ENCODE assay signal across 19 cellular contexts in the genomic region with DNA sequence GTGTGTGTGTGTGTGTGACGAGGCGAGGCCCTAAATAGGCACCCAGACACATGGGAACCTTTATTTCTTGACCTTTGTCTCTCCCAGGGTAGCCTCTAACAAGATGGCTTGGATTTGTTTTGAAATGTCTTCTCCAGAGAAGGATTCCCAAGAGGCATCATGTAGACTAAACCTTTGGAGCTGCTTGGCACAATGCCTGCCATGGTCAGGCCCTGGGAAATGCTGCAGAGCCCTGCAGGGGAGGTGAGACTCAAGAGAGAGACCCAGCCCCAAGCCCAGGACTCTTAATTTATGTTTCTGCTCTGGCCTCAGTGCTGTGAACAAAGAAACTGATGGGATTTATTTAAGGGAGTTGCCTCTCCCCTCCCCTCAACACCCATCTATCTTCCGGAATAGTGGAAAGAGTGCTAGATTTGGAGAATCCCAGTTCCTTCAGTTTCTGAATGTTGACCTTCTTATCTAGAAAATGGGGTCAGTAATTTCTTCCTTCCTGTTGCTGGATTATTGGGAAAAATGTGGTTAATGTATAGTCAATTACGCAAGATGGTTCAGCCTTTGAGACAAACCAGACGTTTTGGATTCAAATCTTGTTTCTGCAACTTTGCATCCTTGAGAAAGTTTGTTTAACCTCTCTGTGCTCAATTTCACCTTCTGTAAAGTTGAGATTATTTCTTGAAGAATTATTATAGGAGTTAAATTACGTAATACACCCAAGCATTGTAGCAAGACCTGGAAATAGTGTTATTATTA.
DNase-seq lines count a peak whose midpoint lies in the region; ATAC-seq, FAIRE-seq and TF ChIP-seq lines count a peak whose summit lies in the region.
"Had no signal": no experiment of that assay in that cellular context is flagged by ENCODE, and none has a peak within 500 bp of the region (broad histone marks: within the 10 kb centered on the region; RNA-seq: fewer than 3 reads in every experiment).

No MANE protein-coding gene starts in this region.

- H3K36me3 ChIP-seq in A673 (ENCODE audit: insufficient read depth, low read length, poor library complexity, severe bottlenecking) (no peaks in the 10 kb centered on the region), GM23248 (ENCODE audit: low read depth) (no peaks in the 10 kb centered on the region), mesenchymal stem cell (ENCODE audit: control insufficient read depth in 1 of 2, insufficient read depth in 2 of 2, low read depth in 1 of 2, low read length in 2 of 2) (no peaks in the 10 kb centered on the region)
- H3K36me3 ChIP-seq: SJSA1 had no signal

- intact Hi-C loops in A673 (cut with micrococcal nuclease; ENCODE audit: unreplicated experiment) = loop anchor here (5.0 to 10.0 kb wide), 2 partner anchors 92 to 989 kb away; no protein-coding TSS in a partner anchor
- intact Hi-C loops in activated CD8-positive, alpha-beta T cell treated with anti-CD3 and anti-CD28 coated beads for 36 hours (cut with micrococcal nuclease) = no loop called here

- H4K8ac ChIP-seq in mesenchymal stem cell (ENCODE audit: low read length) = no peak overlapping the region

- 76% methylated on average over 6 of the region's 6 CpGs for WGBS in GM23248 (ENCODE audit: low coverage in 1 of 2, low lambda C conversion rate in 2 of 2, missing lambda C conversion rate in 2 of 2), 2 experiments
- WGBS in mesenchymal stem cell = 60% methylated on average over 5 of the region's 6 CpGs

- no peak overlapping the region for H3K23ac ChIP-seq in mesenchymal stem cell (ENCODE audit: low read length in 2 of 2)

- no peak overlapping the region for H2AFZ ChIP-seq in GM23248
- H2AFZ ChIP-seq in mesenchymal stem cell (ENCODE audit: low read depth, low read length) = no peak overlapping the region

- in situ Hi-C loops in GM23248 (cut with MboI) = no loop called here

- H3K9me3 ChIP-seq in A673 (ENCODE audit: low read depth, low read length, poor library complexity, severe bottlenecking) (no peaks in the 10 kb centered on the region), GM23248 (ENCODE audit: low read depth) (no peaks in the 10 kb centered on the region), mesenchymal stem cell (ENCODE audit: control insufficient read depth, low read length) (no peaks in the 10 kb centered on the region)
- H3K9me3 ChIP-seq: SJSA1 had no signal

- no peak overlapping the region for H3K4me3 Mint-ChIP-seq in activated CD8-positive, alpha-beta T cell treated with anti-CD3 and anti-CD28 coated beads for 36 hours
- H3K4me3 Mint-ChIP-seq: CD8-positive, alpha-beta memory T cell had no signal

- H3K18ac ChIP-seq in mesenchymal stem cell (ENCODE audit: low read depth in 1 of 2, low read length in 2 of 2) = no peak overlapping the region

- H2BK5ac ChIP-seq in mesenchymal stem cell (ENCODE audit: low read depth, low read length, poor library complexity, severe bottlenecking) = no peak overlapping the region

- no peak overlapping the region for H3K4me3 ChIP-seq in A673 (ENCODE audit: low read depth, low read length, poor library complexity, severe bottlenecking)
- no peak overlapping the region for H3K4me3 ChIP-seq in GM23248
- no peak overlapping the region for H3K4me3 ChIP-seq in mesenchymal stem cell (ENCODE audit: insufficient read depth in 1 of 2, low read depth in 1 of 2, low read length in 2 of 2)
- H3K4me3 ChIP-seq: K562, SJSA1 had no signal

- H3K36me3 Mint-ChIP-seq in activated CD8-positive, alpha-beta T cell treated with anti-CD3 and anti-CD28 coated beads for 36 hours (ENCODE audit: low read depth) = no peaks in the 10 kb centered on the region
- H3K36me3 Mint-ChIP-seq: CD8-positive, alpha-beta memory T cell had no signal

- H3K79me1 ChIP-seq in mesenchymal stem cell (replicated peaks; ENCODE audit: low read length, poor library complexity, severe bottlenecking) = no peaks in the 10 kb centered on the region

- no peak overlapping the region for H2BK120ac ChIP-seq in mesenchymal stem cell (ENCODE audit: low read depth, low read length)

- H3F3A ChIP-seq in GM23248 (ENCODE audit: insufficient read depth) = no peaks in the 10 kb centered on the region

- no peak overlapping the region for H3K14ac ChIP-seq in mesenchymal stem cell (ENCODE audit: low read length in 2 of 2)

- CTCF ChIA-PET in A673 (lab: Charles Lee) = interaction anchor here (0.6 kb wide), 1 partner anchor 261 kb away, joined by 4 read pairs; no protein-coding TSS in a partner anchor
- CTCF ChIA-PET in activated CD8-positive, alpha-beta T cell treated with anti-CD3 and anti-CD28 coated beads for 36 hours (lab: Charles Lee) = no interaction called here

- no peak overlapping the region for H4K91ac ChIP-seq in mesenchymal stem cell (ENCODE audit: low read length)

- no peak overlapping the region for H3K27ac Mint-ChIP-seq in activated CD8-positive, alpha-beta T cell treated with anti-CD3 and anti-CD28 coated beads for 36 hours
- H3K27ac Mint-ChIP-seq: CD8-positive, alpha-beta memory T cell had no signal

- H4K20me1 ChIP-seq in GM23248 (ENCODE audit: insufficient read depth) = no peaks in the 10 kb centered on the region

- H3K27ac ChIP-seq in A673 (ENCODE audit: low read depth, low read length, poor library complexity, severe bottlenecking) (no peak overlapping the region), GM23248 (no peak overlapping the region), mesenchymal stem cell (ENCODE audit: low read length, poor library complexity, severe bottlenecking) (no peak overlapping the region)
- H3K27ac ChIP-seq: SJSA1 had no signal

- no TSS peak for BruUV-seq in A673 (replicated peaks; lab: Mats Ljungman, UMichigan)

- no peak overlapping the region for H2BK15ac ChIP-seq in mesenchymal stem cell (ENCODE audit: low read depth, poor library complexity, severe bottlenecking)

- H3K4ac ChIP-seq in mesenchymal stem cell (ENCODE audit: low read depth in 1 of 2, low read length in 2 of 2) = peak overlapping the region in 1 of 2 experiments; percentile 7

- no peaks in the 10 kb centered on the region for H3K9me2 ChIP-seq in GM23248 (ENCODE audit: insufficient read depth)

- POLR2A ChIA-PET in A673 (lab: Charles Lee; ENCODE audit: low non-redundant PET) = interaction anchor here (0.6 kb wide), 1 partner anchor 395 kb away, joined by 3 read pairs; no protein-coding TSS in a partner anchor
- POLR2A ChIA-PET in activated CD8-positive, alpha-beta T cell treated with anti-CD3 and anti-CD28 coated beads for 36 hours (lab: Charles Lee) = no interaction called here

- DNase-seq in A673 (ENCODE audit: low spot score) (peak; percentile 57), GM23248 (peak; percentile 47), mesenchymal stem cell (peak; percentile 81), urothelium cell line (ENCODE audit: low spot score) (no peak)
- DNase-seq in activated CD8-positive, alpha-beta T cell treated with anti-CD3 and anti-CD28 coated beads for 36 hours = no peak
- DNase-seq: ACHN; C1 segment of cervical spinal cord; CD8-positive, alpha-beta memory T cell; NCI-H1105; NCI-H2081; NCI-H510A treated with DMSO at 0.1 percent for 48 hours; NCI-H82 had no signal

- no peak overlapping the region for H2BK12ac ChIP-seq in mesenchymal stem cell (ENCODE audit: low read length in 2 of 2)

- no peak for ATAC-seq in HG03521 (IDR thresholded peaks at IDR 0.05; ENCODE audit: unreplicated experiment)
- no peak for ATAC-seq in activated CD8-positive, alpha-beta T cell treated with anti-CD3 and anti-CD28 coated beads for 36 hours
- ATAC-seq: K562 had no signal

- FAIRE-seq in endometrium (lab: Jason Lieb, UNC) (peak; percentile 8), urothelium cell line (lab: Jason Lieb, UNC) (no peak)
- FAIRE-seq: GM12892, GM18507, H1, K562 had no signal

- TF ChIP-seq CTCF in A673 (conservative IDR thresholded peaks at IDR 0.05; ENCODE audit: low read depth, low read length) = no peak
- TF ChIP-seq CTCF in activated CD8-positive, alpha-beta T cell treated with anti-CD3 and anti-CD28 coated beads for 36 hours (IDR thresholded peaks at IDR 0.05) = no peak

- no peaks in the 10 kb centered on the region for H3K79me2 ChIP-seq in GM23248 (ENCODE audit: insufficient read depth)

- no peaks in the 10 kb centered on the region for H3K9me3 Mint-ChIP-seq in activated CD8-positive, alpha-beta T cell treated with anti-CD3 and anti-CD28 coated beads for 36 hours

- no peak overlapping the region for H3K9ac ChIP-seq in GM23248
- no peak overlapping the region for H3K9ac ChIP-seq in mesenchymal stem cell (ENCODE audit: low read length)

- H3K27me3 Mint-ChIP-seq in activated CD8-positive, alpha-beta T cell treated with anti-CD3 and anti-CD28 coated beads for 36 hours = peaks cover 3% of the 10 kb centered on the region

- H2AK5ac ChIP-seq in mesenchymal stem cell (ENCODE audit: low read length, severe bottlenecking) = no peak overlapping the region

- H3K4me1 ChIP-seq in A673 (ENCODE audit: insufficient read depth, low read length, poor library complexity, severe bottlenecking) (peaks cover 15% of the 10 kb centered on the region), GM23248 (ENCODE audit: insufficient read depth) (peaks cover 7% of the 10 kb centered on the region), mesenchymal stem cell (ENCODE audit: control insufficient read depth, insufficient read depth, low read depth, low read length) (no peaks in the 10 kb centered on the region)
- H3K4me1 ChIP-seq: SJSA1 had no signal

- no peak overlapping the region for H3K4me2 ChIP-seq in GM23248 (ENCODE audit: unreplicated experiment)
- no peak overlapping the region for H3K4me2 ChIP-seq in mesenchymal stem cell (ENCODE audit: low read length, poor library complexity, severe bottlenecking)

- H3K4me1 Mint-ChIP-seq in activated CD8-positive, alpha-beta T cell treated with anti-CD3 and anti-CD28 coated beads for 36 hours (ENCODE audit: low read depth) = no peaks in the 10 kb centered on the region
- H3K4me1 Mint-ChIP-seq: CD8-positive, alpha-beta memory T cell had no signal

- no peaks in the 10 kb centered on the region for H3K27me3 ChIP-seq in A673 (replicated peaks; ENCODE audit: insufficient read depth, low read depth, low read length, poor library complexity)
- 0 out of 2 replicates have a peak, but pooled peaks cover 4% of the 10 kb centered on the region for H3K27me3 ChIP-seq in GM23248 (replicated peaks; ENCODE audit: insufficient read depth)
- no peaks in the 10 kb centered on the region for H3K27me3 ChIP-seq in mesenchymal stem cell (ENCODE audit: control insufficient read depth in 1 of 2, insufficient read depth in 1 of 2, low read length in 2 of 2)
- H3K27me3 ChIP-seq: SJSA1 had no signal

Comparison
In these comparisons a context has a peak if more than half of its experiments do, and no peak if none do; other contexts are left out.
1. DNase-seq: peak in A673 (single experiment), GM23248 (single experiment) and mesenchymal stem cell (single experiment); none in urothelium cell line (single experiment) and activated CD8-positive, alpha-beta T cell treated with anti-CD3 and anti-CD28 coated beads for 36 hours (single experiment).